Comparison of ENCODE assay signal across 2 cellular contexts in genomic region chr7:65762712-65763111, GRCh38.
TF ChIP-seq lines count a peak whose summit lies in the region.

No MANE protein-coding gene starts in this region.

TF ChIP-seq in HCT116, 20 proteins besides CTCF, POLR2A, EP300 and RAD21:
- peak; percentile 28; the same call in 1 of the 2 replicates for TF ChIP-seq FOSL1 (IDR thresholded peaks at IDR 0.05; ENCODE audit: low read depth)

TF ChIP-seq in liver, 16 proteins besides CTCF, POLR2A, EP300 and RAD21:
- TF ChIP-seq JUND (IDR thresholded peaks at IDR 0.05) (peak in 1 of 2 donors; percentile 72), YY1 (IDR thresholded peaks at IDR 0.05) (peak; percentile 16), RXRA (IDR thresholded peaks at IDR 0.05) (peak in 1 of 2 donors; percentile 9)
- TF ChIP-seq, protein P1, sequence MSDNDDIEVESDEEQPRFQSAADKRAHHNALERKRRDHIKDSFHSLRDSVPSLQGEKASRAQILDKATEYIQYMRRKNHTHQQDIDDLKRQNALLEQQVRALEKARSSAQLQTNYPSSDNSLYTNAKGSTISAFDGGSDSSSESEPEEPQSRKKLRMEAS (IDR thresholded peaks at IDR 0.05): peak; percentile 6
